In the genomic region with DNA sequence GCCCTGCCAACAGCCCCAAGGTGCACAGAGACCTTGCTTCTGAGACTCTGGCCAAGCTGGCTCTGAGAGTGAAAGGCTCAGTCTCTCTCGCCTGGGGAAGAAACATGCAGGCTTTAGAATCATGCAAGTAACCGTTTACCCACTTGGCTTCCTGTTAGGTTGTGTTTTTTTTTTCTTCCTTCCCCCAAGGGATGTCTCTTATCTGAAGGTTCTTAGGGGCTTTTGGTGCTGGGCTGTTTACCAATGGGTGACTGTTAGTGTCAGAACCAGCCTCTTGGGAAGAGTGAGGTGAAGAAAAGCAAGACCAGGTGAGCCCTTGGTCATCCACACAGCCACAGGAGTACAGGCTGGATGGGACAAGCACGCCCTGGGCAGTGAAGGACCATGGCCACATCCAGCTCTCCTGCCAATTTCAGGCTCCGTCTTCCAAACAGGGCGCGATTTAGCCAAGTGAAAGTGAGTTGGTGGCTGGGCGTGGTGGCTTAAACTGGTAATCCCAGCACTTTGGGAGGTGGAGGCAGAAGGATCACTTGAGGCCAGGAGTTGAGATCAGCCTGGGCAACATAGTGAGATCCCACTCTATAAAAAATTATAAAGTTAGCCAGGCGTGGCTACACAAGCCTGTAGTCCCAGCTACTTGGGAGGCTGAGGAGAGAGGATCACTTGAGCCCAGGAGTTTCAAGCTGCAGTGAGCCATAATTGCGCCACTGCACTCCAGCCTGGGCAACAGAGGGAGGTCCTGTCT, we compare ENCODE assay signal across 9 cellular contexts.
DNase-seq lines count a peak whose midpoint lies in the region; ATAC-seq and TF ChIP-seq lines count a peak whose summit lies in the region.
"Had no signal": no experiment of that assay in that cellular context is flagged by ENCODE, and none has a peak within 500 bp of the region (broad histone marks: within the 10 kb centered on the region; RNA-seq: fewer than 3 reads in every experiment).

No MANE protein-coding gene starts in this region.

- no peak for TF ChIP-seq POLR2A in GM18505 (IDR thresholded peaks at IDR 0.05; ENCODE audit: borderline replicate concordance, extremely low read depth, insufficient read depth, insufficient read length)

- intact Hi-C loops in colonic mucosa (cut with DNase I), result no loop called here

- H3K4me3 ChIP-seq in NT2/D1 (ENCODE audit: insufficient read length, low read depth) (no peak overlapping the region), colonic mucosa (no peak overlapping the region)

- H3K4me1 Mint-ChIP-seq in mesothelial cell of epicardium (peaks cover 13% of the 10 kb centered on the region), endothelial cell (ENCODE audit: unreplicated experiment) (peaks cover 5% of the 10 kb centered on the region)

- H3K36me3 ChIP-seq in NT2/D1 (ENCODE audit: insufficient read depth, insufficient read length, low read length), result no peaks in the 10 kb centered on the region
- H3K36me3 ChIP-seq in colonic mucosa, result no peaks in the 10 kb centered on the region

- no peak overlapping the region for H3K27ac ChIP-seq in colonic mucosa

- H3K27ac Mint-ChIP-seq in mesothelial cell of epicardium, result peak overlapping the region; percentile 66
- H3K27ac Mint-ChIP-seq in endothelial cell (ENCODE audit: unreplicated experiment), result no peak overlapping the region

- ATAC-seq in GM18505 (IDR thresholded peaks at IDR 0.05; ENCODE audit: unreplicated experiment) (peak; percentile 55), GM21737 (IDR thresholded peaks at IDR 0.05; ENCODE audit: unreplicated experiment) (peak; percentile 47), GM19455 (IDR thresholded peaks at IDR 0.05; ENCODE audit: unreplicated experiment) (no peak)

- no peak for TF ChIP-seq CTCF in mesothelial cell of epicardium (IDR thresholded peaks at IDR 0.05; ENCODE audit: unreplicated experiment)
- TF ChIP-seq CTCF in colonic mucosa (IDR thresholded peaks at IDR 0.05), result no peak
- TF ChIP-seq CTCF in endothelial cell (IDR thresholded peaks at IDR 0.05; ENCODE audit: unreplicated experiment), result no peak

- DNase-seq in NT2/D1 (ENCODE audit: low read depth, low spot score), result no peak
- no peak for DNase-seq in mesothelial cell of epicardium (ENCODE audit: low spot score in 2 of 2, unreplicated experiment in 2 of 2)
- DNase-seq in colonic mucosa, result no peak
- DNase-seq in endothelial cell (ENCODE audit: low spot score), result no peak
- DNase-seq: NCI-H1105; stimulated activated CD4-positive, alpha-beta T cell treated with anti-CD3 and anti-CD28 coated beads, Interleukin-4, amount 100 ng/mL, for 4 hours had no signal

- no peaks in the 10 kb centered on the region for H3K9me3 ChIP-seq in NT2/D1 (ENCODE audit: insufficient read depth, low read length)
- H3K9me3 ChIP-seq in colonic mucosa, result no peaks in the 10 kb centered on the region

- H3K4me1 ChIP-seq in NT2/D1 (ENCODE audit: insufficient read depth, insufficient read length) (peaks cover 6% of the 10 kb centered on the region), colonic mucosa (no peaks in the 10 kb centered on the region)

- H3K9me3 Mint-ChIP-seq in mesothelial cell of epicardium (no peaks in the 10 kb centered on the region), endothelial cell (ENCODE audit: unreplicated experiment) (no peaks in the 10 kb centered on the region)

- no peak overlapping the region for H3K4me3 Mint-ChIP-seq in mesothelial cell of epicardium
- no peak overlapping the region for H3K4me3 Mint-ChIP-seq in endothelial cell (ENCODE audit: unreplicated experiment)

- peak overlapping the region; percentile 32 for H3K9ac ChIP-seq in NT2/D1 (ENCODE audit: insufficient read length, low read depth)
- no peak overlapping the region for H3K9ac ChIP-seq in colonic mucosa (ENCODE audit: low read depth in 2 of 2, low read length in 2 of 2)

- H3K27me3 Mint-ChIP-seq in mesothelial cell of epicardium (ENCODE audit: low read depth), result peaks cover 8% of the 10 kb centered on the region
- peaks cover 4% of the 10 kb centered on the region for H3K27me3 Mint-ChIP-seq in endothelial cell (ENCODE audit: unreplicated experiment)

- H3K36me3 Mint-ChIP-seq in mesothelial cell of epicardium (no peaks in the 10 kb centered on the region), endothelial cell (ENCODE audit: low read depth, unreplicated experiment) (no peaks in the 10 kb centered on the region)

- no peaks in the 10 kb centered on the region for H3K27me3 ChIP-seq in NT2/D1 (ENCODE audit: insufficient read depth, insufficient read length)
- H3K27me3 ChIP-seq in colonic mucosa, result no peaks in the 10 kb centered on the region
